Comparison of ENCODE assay signal across 33 cellular contexts in the genomic region with DNA sequence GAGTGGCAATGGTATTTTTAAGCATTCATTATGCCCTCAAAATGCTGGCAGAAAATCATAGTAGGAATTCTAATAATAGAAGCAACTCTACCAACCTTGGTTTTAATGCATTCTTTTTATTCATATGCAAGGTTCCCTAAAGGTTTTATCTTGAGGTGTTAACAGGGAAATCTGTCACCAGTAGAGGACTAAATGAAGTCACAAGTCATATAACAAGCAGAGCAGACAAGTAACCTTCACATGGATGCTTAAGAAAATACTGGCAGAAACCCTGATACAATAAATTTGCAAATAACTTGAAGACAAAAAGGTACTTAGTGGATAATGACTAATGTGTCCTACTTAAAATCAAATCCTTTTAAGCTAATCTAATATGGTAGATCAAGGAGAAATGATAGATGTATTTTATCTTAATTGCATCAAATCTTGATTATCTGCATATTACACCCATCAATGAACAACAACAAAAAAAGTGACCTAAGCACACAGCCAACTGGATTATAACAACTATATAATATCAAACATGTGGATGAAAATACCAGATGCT.
"Had no signal": no experiment of that assay in that cellular context is flagged by ENCODE, and none has a peak within 500 bp of the region (broad histone marks: within the 10 kb centered on the region; RNA-seq: fewer than 3 reads in every experiment).

No MANE protein-coding gene starts in this region.

- ATAC-seq: activated naive CD4-positive, alpha-beta T cell treated with anti-CD3 and anti-CD28 coated beads, Interleukin-2, amount 50 U/mL, for 72 hours; activated naive CD8-positive, alpha-beta T cell treated with anti-CD3 and anti-CD28 coated beads, Interleukin-2, amount 50 U/mL, for 24 hours; activated T-cell treated with anti-CD3 and anti-CD28 coated beads, Interleukin-2, amount 50 U/mL, for 4 hours; activated T-cell treated with anti-CD3 and anti-CD28 coated beads, Interleukin-2, amount 50 U/mL, for 72 hours; activated T-helper 17 cell treated with anti-CD3 and anti-CD28 coated beads, Interleukin-2, amount 50 U/mL, for 72 hours; body of pancreas had no signal

- H3K27ac ChIP-seq: adrenal gland, ascending aorta, body of pancreas, brain microvascular endothelial cell, breast epithelium, cardiac muscle cell had no signal

- H3K4me3 ChIP-seq: adrenal gland, ascending aorta, body of pancreas, breast epithelium, cardiac muscle cell had no signal

- H3K4me1 ChIP-seq: ascending aorta, body of pancreas, breast epithelium had no signal

- H3K36me3 ChIP-seq: adrenal gland, ascending aorta, brain microvascular endothelial cell, breast epithelium, cardiac muscle cell had no signal

- DNase-seq: activated effector memory CD4-positive, alpha-beta T cell treated with anti-CD3 and anti-CD28 coated beads, Interleukin-2, amount 50 U/mL, for 16 hours; activated effector memory CD4-positive, alpha-beta T cell treated with Interleukin-2 at 50 U/mL for 16 hours; activated gamma-delta T cell; activated gamma-delta T cell treated with Interleukin-2 at 50 U/mL for 16 hours; activated naive CD4-positive, alpha-beta T cell; activated naive CD4-positive, alpha-beta T cell treated with anti-CD3 and anti-CD28 coated beads for 36 hours; activated naive CD4-positive, alpha-beta T cell treated with anti-CD3 and anti-CD28 coated beads, Interleukin-2, amount 10 ng/mL, durations not matched to agents 7 days and 5 days; activated naive CD4-positive, alpha-beta T cell treated with anti-CD3 and anti-CD28 coated beads, Interleukin-2, amount 50 U/mL, for 16 hours; activated naive CD4-positive, alpha-beta T cell treated with Interleukin-2 at 50 U/mL for 16 hours; activated naive CD8-positive, alpha-beta T cell treated with anti-CD3 and anti-CD28 coated beads for 36 hours; activated naive CD8-positive, alpha-beta T cell treated with anti-CD3 and anti-CD28 coated beads, Interleukin-2, amount 10 ng/mL, durations not matched to agents 7 days and 5 days; activated naive CD8-positive, alpha-beta T cell treated with anti-CD3 and anti-CD28 coated beads, Interleukin-2, amount 50 U/mL, for 24 hours; activated T-cell treated with anti-CD3 and anti-CD28 coated beads, Interleukin-2, amount 50 U/mL, for 1 hour; activated T-cell treated with anti-CD3 and anti-CD28 coated beads, Interleukin-2, amount 50 U/mL, for 24 hours; activated T-cell treated with anti-CD3 and anti-CD28 coated beads, Interleukin-2, amount 50 U/mL, for 4 hours; activated T-cell treated with anti-CD3 and anti-CD28 coated beads, Interleukin-2, amount 50 U/mL, for 48 hours; activated T-cell treated with anti-CD3 and anti-CD28 coated beads, Interleukin-2, amount 50 U/mL, for 72 hours; adrenal gland; amniotic stem cell; amygdala; anterior cingulate cortex; aorta; body of pancreas; brain microvascular endothelial cell; central memory CD4-positive, alpha-beta T cell; cerebellar nuclear complex had no signal

- H3K9me3 ChIP-seq: ascending aorta had no signal

- H3K27me3 ChIP-seq: adrenal gland, ascending aorta, body of pancreas, brain microvascular endothelial cell, breast epithelium, cardiac muscle cell had no signal

- FAIRE-seq: astrocyte, bronchial epithelial cell had no signal
